ENCODE assay signal across 10 cellular contexts in the genomic region with DNA sequence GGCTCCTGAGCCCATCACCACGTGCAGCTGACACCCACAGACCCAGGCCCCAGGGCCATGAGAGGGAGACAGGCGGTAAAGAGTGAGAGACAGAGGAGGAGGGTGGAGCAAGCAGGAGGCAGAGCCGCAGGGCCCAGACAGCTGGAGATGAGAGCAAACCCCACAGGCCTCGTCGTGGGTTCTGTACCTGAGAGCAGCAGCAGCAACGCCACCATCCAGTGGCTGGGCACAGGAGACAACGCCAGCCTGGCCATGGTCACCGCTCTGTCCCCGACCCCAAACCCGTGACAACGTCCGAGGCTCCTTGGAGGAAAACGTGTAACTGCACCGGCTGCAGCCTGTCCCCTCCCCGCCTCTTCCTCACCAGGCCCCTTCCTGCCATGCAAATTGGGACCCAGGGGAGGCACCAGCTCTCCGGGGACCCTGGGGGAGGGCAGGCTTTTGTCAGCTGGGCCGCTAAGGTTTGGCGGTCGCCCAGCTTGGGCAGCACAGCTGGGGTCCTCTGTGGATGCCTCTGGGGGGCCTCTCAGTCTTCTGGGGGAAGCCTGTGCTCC. TPM values are rescaled to one million over a fixed set of nuclear protein-coding genes. Genes with fewer than 3 reads are reported as not detected.
A peak's percentile ranks its signal among the peaks of the same experiment; 100 is the strongest.
DNase-seq lines count a peak whose midpoint lies in the region; ATAC-seq and TF ChIP-seq lines count a peak whose summit lies in the region.
"Had no signal": no experiment of that assay in that cellular context is flagged by ENCODE, and none has a peak within 500 bp of the region (broad histone marks: within the 10 kb centered on the region; RNA-seq: fewer than 3 reads in every experiment).

A gene (minus strand): TSS at position 324 of the 554 bp plus-strand sequence. CDS start 70 bp downstream, at position 254.

- WGBS in upper lobe of left lung, 2 donors: 56 to 59% methylated on average over 15 to 16 of the region's 19 CpGs

- H3K36me3 Mint-ChIP-seq in T-helper 1 cell treated with Interleukin-12 subunit alpha and Interleukin-12 subunit beta and Interleukin-4 antibody, amounts not matched to agents 30 μg/mL and 1 μg/mL, for 36 hours (ENCODE audit: low read depth): peaks cover 12% of the 10 kb centered on the region

- peaks cover 14 to 24% (median 16%) of the 10 kb centered on the region in 4 donors for H3K4me1 ChIP-seq in upper lobe of left lung

- peak within 1 kb of the TSS; percentile 91 for H3K27ac Mint-ChIP-seq in T-helper 1 cell treated with Interleukin-12 subunit alpha and Interleukin-12 subunit beta and Interleukin-4 antibody, amounts not matched to agents 30 μg/mL and 1 μg/mL, for 36 hours

- H3K4me3 ChIP-seq in upper lobe of left lung: peak within 1 kb of the TSS in 3 of 4 donors; percentile 12 to 30 (median 16)

- peaks cover 12% of the 10 kb centered on the region for H3K4me1 Mint-ChIP-seq in T-helper 1 cell treated with Interleukin-12 subunit alpha and Interleukin-12 subunit beta and Interleukin-4 antibody, amounts not matched to agents 30 μg/mL and 1 μg/mL, for 36 hours (ENCODE audit: low read depth)

- H3K27me3 ChIP-seq in upper lobe of left lung: no peaks in the 10 kb centered on the region

- no peaks in the 10 kb centered on the region for H3K9me3 Mint-ChIP-seq in T-helper 1 cell treated with Interleukin-12 subunit alpha and Interleukin-12 subunit beta and Interleukin-4 antibody, amounts not matched to agents 30 μg/mL and 1 μg/mL, for 36 hours

- no peaks in the 10 kb centered on the region for H3K9me3 ChIP-seq in upper lobe of left lung

- H3K4me3 Mint-ChIP-seq in T-helper 1 cell treated with Interleukin-12 subunit alpha and Interleukin-12 subunit beta and Interleukin-4 antibody, amounts not matched to agents 30 μg/mL and 1 μg/mL, for 36 hours: peak within 1 kb of the TSS; percentile 94

- DNase-seq in germinal center (ENCODE audit: low spot score): peak; percentile 91
- no peak for DNase-seq in upper lobe of left lung
- DNase-seq in HK-2 (ENCODE audit: unreplicated experiment): no peak
- DNase-seq in NCI-H748 treated with DMSO at 0.1 percent for 48 hours (lab: John Stamatoyannopoulos, UW): no peak
- DNase-seq in dermis blood vessel endothelial cell: no peak

- no peaks in the 10 kb centered on the region for H3K36me3 ChIP-seq in upper lobe of left lung

- peaks cover 4% of the 10 kb centered on the region for H3K27me3 Mint-ChIP-seq in T-helper 1 cell treated with Interleukin-12 subunit alpha and Interleukin-12 subunit beta and Interleukin-4 antibody, amounts not matched to agents 30 μg/mL and 1 μg/mL, for 36 hours (ENCODE audit: low read depth)

- TF ChIP-seq EP300 in upper lobe of left lung (IDR thresholded peaks at IDR 0.05): no peak

- ATAC-seq in GM18520 (IDR thresholded peaks at IDR 0.05; ENCODE audit: unreplicated experiment) (peak; percentile 52), HG02588 (IDR thresholded peaks at IDR 0.05; ENCODE audit: unreplicated experiment) (peak; percentile 74), upper lobe of left lung (ENCODE audit: low FRiP score in 2 of 2) (no peak)

- no peak for TF ChIP-seq CTCF in upper lobe of left lung (IDR thresholded peaks at IDR 0.05)

- peak in 1 of 4 donors; percentile 6 for TF ChIP-seq POLR2A in upper lobe of left lung (IDR thresholded peaks at IDR 0.05)

- peak within 1 kb of the TSS; percentile 2 to 64 (median 58) for H3K27ac ChIP-seq in upper lobe of left lung

RNA-seq across cellular contexts. Expression of the gene that starts here (rescaled TPM):
- total RNA-seq in upper lobe of left lung (1 to 10 TPM in 4 of 6 donors, under 1 TPM in 1, not detected in 1; 0.91 to 6.3 (median 2.6) TPM), dermis blood vessel endothelial cell (2.1 and 5.1 TPM in 2 replicates)
- total RNA-seq: fibroblast of villous mesenchyme, LHCN-M2 had no signal

Comparison
In these comparisons a context has a peak if more than half of its experiments do, and no peak if none do; other contexts are left out.
1. ATAC-seq: peak in GM18520 (single experiment) and HG02588 (single experiment); none in upper lobe of left lung (0 of 2).